In the genomic region with DNA sequence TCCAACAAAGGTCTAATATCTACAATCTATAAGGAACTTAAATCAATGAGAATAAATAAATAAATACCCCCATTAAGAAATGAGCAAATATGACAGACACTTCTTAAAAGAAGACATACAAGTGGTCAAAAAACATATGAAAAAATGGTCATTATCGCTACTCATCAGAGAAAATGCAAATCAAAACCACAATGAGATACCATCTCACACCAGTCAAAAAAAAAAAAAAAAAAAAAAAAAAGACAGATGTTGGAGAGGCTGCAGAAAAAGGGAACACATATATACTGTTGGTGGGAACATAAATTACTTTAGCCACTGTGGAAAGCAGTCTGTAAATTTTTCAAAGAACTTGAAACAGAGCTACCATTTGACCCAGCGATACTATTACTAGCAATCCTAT, we compare ENCODE assay signal across 27 cellular contexts. TPM values are rescaled to one million over a fixed set of nuclear protein-coding genes. Genes with fewer than 3 reads are reported as not detected.
"Had no signal": no experiment of that assay in that cellular context is flagged by ENCODE, and none has a peak within 500 bp of the region (broad histone marks: within the 10 kb centered on the region; RNA-seq: fewer than 3 reads in every experiment).

No MANE protein-coding gene starts in this region.

- H3K27ac Mint-ChIP-seq: T-helper 17 cell had no signal

- H3K36me3 Mint-ChIP-seq: IgD-negative memory B cell had no signal

- H3K27ac ChIP-seq: HL-60, RWPE1 had no signal

- ATAC-seq: K562, Panc1, PC-3, T-helper 17 cell had no signal

- H3K4me3 ChIP-seq: K562 had no signal

- H3K4me3 Mint-ChIP-seq: T-helper 17 cell had no signal

- DNase-seq: MV-4-11, NCI-H1092, NCI-H1105 treated with DMSO at 0.1 percent for 48 hours, NCI-H1417 treated with DMSO at 0.1 percent for 48 hours, NCI-H146, NCI-H1694 treated with DMSO at 0.1 percent for 48 hours, NCI-H1930, NCI-H2081, NCI-H2107, NCI-H2227 treated with DMSO at 0.1 percent for 48 hours, NCI-H524, NCI-H526 treated with DMSO at 0.1 percent for 48 hours, NCI-H748 treated with DMSO at 0.1 percent for 48 hours, PC-3, SHP77, SK-N-SH, T-helper 1 cell, T-helper 17 cell had no signal

- H3K4me1 Mint-ChIP-seq: T-helper 17 cell had no signal

- H3K9me3 ChIP-seq: SK-N-SH had no signal

RNA-seq across cellular contexts. Expression of a gene that starts 31.6 kb away (rescaled TPM):
- total RNA-seq: K562, LHCN-M2, MCF 10A, NCI-H460, PC-3, SK-MEL-5, T-helper 17 cell had no signal

RNA-seq across cellular contexts. Expression of a gene that starts 49.8 kb away (rescaled TPM):
- total RNA-seq: K562, LHCN-M2, MCF 10A, NCI-H460, PC-3, SK-MEL-5, T-helper 17 cell had no signal
